In the genomic region with DNA sequence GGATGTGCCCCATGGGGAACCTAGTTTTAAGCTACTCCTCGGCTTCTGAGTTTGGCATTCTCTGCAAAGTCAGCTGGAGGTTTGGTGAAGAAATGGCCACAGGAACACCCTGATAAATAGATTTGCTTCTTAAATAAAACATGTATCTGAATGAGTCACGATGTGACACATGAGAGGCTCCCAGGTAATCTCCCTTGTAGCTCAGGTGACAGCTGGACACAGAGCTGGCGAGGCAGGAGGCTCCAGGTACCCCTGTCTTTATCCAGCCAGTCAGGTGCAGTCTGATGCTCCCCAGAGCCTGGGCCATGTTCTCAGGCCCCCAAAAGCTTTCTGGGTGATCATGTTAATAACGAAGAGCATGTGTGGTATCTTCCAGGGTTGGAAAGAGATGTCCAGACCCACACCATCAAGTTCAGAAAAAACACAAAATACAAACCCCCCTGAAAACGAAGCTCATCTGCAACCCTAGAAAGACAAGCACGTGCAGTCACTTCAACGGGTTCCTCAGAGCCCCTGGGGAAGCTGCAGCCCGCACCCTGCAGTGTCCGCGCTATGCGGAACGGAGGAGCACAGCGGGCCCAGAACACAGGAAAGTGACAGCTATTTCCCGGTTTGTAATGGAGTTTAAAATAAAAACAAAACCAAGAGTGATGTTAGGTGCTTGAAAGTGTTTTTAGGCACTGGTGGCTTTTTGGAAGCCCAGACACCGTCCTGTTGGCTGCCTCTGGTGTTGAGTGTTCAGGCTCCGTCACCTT, we compare ENCODE assay signal across 16 cellular contexts.
DNase-seq lines count a peak whose midpoint lies in the region; ATAC-seq and TF ChIP-seq lines count a peak whose summit lies in the region.
"Had no signal": no experiment of that assay in that cellular context is flagged by ENCODE, and none has a peak within 500 bp of the region (broad histone marks: within the 10 kb centered on the region; RNA-seq: fewer than 3 reads in every experiment).

No MANE protein-coding gene starts in this region.

- peaks cover 4 to 25% (median 7%) of the 10 kb centered on the region in 3 donors for H3K36me3 Mint-ChIP-seq in immature natural killer cell
- H3K36me3 Mint-ChIP-seq in CD4-positive, alpha-beta T cell (ENCODE audit: low read depth) = no peaks in the 10 kb centered on the region
- H3K36me3 Mint-ChIP-seq: activated CD4-positive, alpha-beta memory T cell treated with anti-CD3 and anti-CD28 coated beads for 36 hours had no signal

- H3K27ac Mint-ChIP-seq in immature natural killer cell = peak overlapping the region in 4 of 6 donors; percentile 19 to 55 (median 36)
- no peak overlapping the region for H3K27ac Mint-ChIP-seq in CD4-positive, alpha-beta T cell
- H3K27ac Mint-ChIP-seq: activated CD4-positive, alpha-beta memory T cell treated with anti-CD3 and anti-CD28 coated beads for 36 hours; activated T-cell treated with anti-CD3 and anti-CD28 coated beads, Interleukin-2, amount 50 U/mL, for 72 hours had no signal

- CTCF ChIA-PET in CD4-positive, alpha-beta T cell (lab: Charles Lee) = no interaction called here

- intact Hi-C loops in heart right ventricle (cut with DNase I) (loop anchor here in 2 of 10 donors (5.0 kb wide), 2 partner anchors 36 to 46 kb away; no protein-coding TSS in a partner anchor), cardiac septum (cut with DNase I) (loop anchor here (5.0 kb wide), 1 partner anchor 36 kb away; no protein-coding TSS in a partner anchor), posterior vena cava (cut with DNase I) (no loop called here)
- intact Hi-C loops in CD4-positive, alpha-beta T cell (cut with DNase I, micrococcal nuclease) = no loop called here

- TF ChIP-seq CTCF in heart right ventricle (IDR thresholded peaks at IDR 0.05) = no peak
- TF ChIP-seq CTCF in CD4-positive, alpha-beta T cell (IDR thresholded peaks at IDR 0.05) = no peak

- H3K4me1 ChIP-seq in heart right ventricle = peaks cover 46 to 94% (median 74%) of the 10 kb centered on the region in 9 donors
- H3K4me1 ChIP-seq: A549 had no signal

- H3K27ac ChIP-seq in heart right ventricle = peak overlapping the region; percentile 35 to 85 (median 68)
- no peak overlapping the region for H3K27ac ChIP-seq in CD4-positive, alpha-beta T cell (ENCODE audit: low read depth, low read length)
- H3K27ac ChIP-seq: A549, ovary had no signal

- no peaks in the 10 kb centered on the region for H3K9me3 ChIP-seq in heart right ventricle
- no peaks in the 10 kb centered on the region for H3K9me3 ChIP-seq in CD4-positive, alpha-beta T cell (ENCODE audit: control insufficient read depth, low read length)
- H3K9me3 ChIP-seq: A549, ovary had no signal

- no peak overlapping the region for H3K4me3 ChIP-seq in heart right ventricle
- H3K4me3 ChIP-seq: A549, ovary, smooth muscle cell had no signal

- H3K4me1 Mint-ChIP-seq in immature natural killer cell = peaks cover 67 to 89% of the 10 kb centered on the region in 2 donors
- H3K4me1 Mint-ChIP-seq in CD4-positive, alpha-beta T cell (ENCODE audit: low read depth) = no peaks in the 10 kb centered on the region

- no peak overlapping the region for H3K4me3 Mint-ChIP-seq in immature natural killer cell
- no peak overlapping the region for H3K4me3 Mint-ChIP-seq in CD4-positive, alpha-beta T cell
- H3K4me3 Mint-ChIP-seq: activated CD4-positive, alpha-beta memory T cell treated with anti-CD3 and anti-CD28 coated beads for 36 hours; activated T-cell treated with anti-CD3 and anti-CD28 coated beads, Interleukin-2, amount 50 U/mL, for 72 hours; type B pancreatic cell had no signal

- H3K36me3 ChIP-seq in heart right ventricle = peaks cover 0 to 30% (median 0%) of the 10 kb centered on the region in 9 donors
- H3K36me3 ChIP-seq: ovary had no signal

- peaks cover 2 to 18% (median 7%) of the 10 kb centered on the region in 3 donors for H3K27me3 Mint-ChIP-seq in immature natural killer cell (ENCODE audit: low read depth in 3 of 3)
- H3K27me3 Mint-ChIP-seq in CD4-positive, alpha-beta T cell = no peaks in the 10 kb centered on the region
- H3K27me3 Mint-ChIP-seq: type B pancreatic cell had no signal

- no peak for ATAC-seq in heart right ventricle
- ATAC-seq in CD4-positive, alpha-beta T cell (ENCODE audit: poor library complexity) = no peak
- ATAC-seq: A549; activated T-cell treated with anti-CD3 and anti-CD28 coated beads, Interleukin-2, amount 50 U/mL, for 72 hours; Panc1 had no signal

- H3K27me3 ChIP-seq in heart right ventricle = no peaks in the 10 kb centered on the region
- H3K27me3 ChIP-seq in CD4-positive, alpha-beta T cell (ENCODE audit: control insufficient read depth, insufficient read depth, low read length) = no peaks in the 10 kb centered on the region
- H3K27me3 ChIP-seq: ovary had no signal

- DNase-seq in heart right ventricle (no peak), cardiac septum (ENCODE audit: low spot score) (no peak), immature natural killer cell (no peak), posterior vena cava (ENCODE audit: low spot score) (peak; percentile 66), AG08396 (ENCODE audit: low spot score) (no peak), NCI-H524 treated with DMSO at 0.1 percent for 48 hours (lab: John Stamatoyannopoulos, UW) (no peak), NCI-H1048 (lab: John Stamatoyannopoulos, UW) (no peak)
- no peak for DNase-seq in CD4-positive, alpha-beta T cell
- DNase-seq: activated CD4-positive, alpha-beta memory T cell treated with anti-CD3 and anti-CD28 coated beads for 36 hours; activated T-cell treated with anti-CD3 and anti-CD28 coated beads, Interleukin-2, amount 50 U/mL, for 72 hours; DMS79 had no signal

- POLR2A ChIA-PET in CD4-positive, alpha-beta T cell (lab: Charles Lee) = no interaction called here

- H3K9me3 Mint-ChIP-seq in immature natural killer cell = no peaks in the 10 kb centered on the region
- no peaks in the 10 kb centered on the region for H3K9me3 Mint-ChIP-seq in CD4-positive, alpha-beta T cell
- H3K9me3 Mint-ChIP-seq: activated CD4-positive, alpha-beta memory T cell treated with anti-CD3 and anti-CD28 coated beads for 36 hours; activated T-cell treated with anti-CD3 and anti-CD28 coated beads, Interleukin-2, amount 50 U/mL, for 72 hours; type B pancreatic cell had no signal

- 64 to 69% methylated on average over 16 of the region's 16 CpGs for WGBS in heart right ventricle, 2 donors
